ENCODE assay signal across 9 cellular contexts in the genomic region with DNA sequence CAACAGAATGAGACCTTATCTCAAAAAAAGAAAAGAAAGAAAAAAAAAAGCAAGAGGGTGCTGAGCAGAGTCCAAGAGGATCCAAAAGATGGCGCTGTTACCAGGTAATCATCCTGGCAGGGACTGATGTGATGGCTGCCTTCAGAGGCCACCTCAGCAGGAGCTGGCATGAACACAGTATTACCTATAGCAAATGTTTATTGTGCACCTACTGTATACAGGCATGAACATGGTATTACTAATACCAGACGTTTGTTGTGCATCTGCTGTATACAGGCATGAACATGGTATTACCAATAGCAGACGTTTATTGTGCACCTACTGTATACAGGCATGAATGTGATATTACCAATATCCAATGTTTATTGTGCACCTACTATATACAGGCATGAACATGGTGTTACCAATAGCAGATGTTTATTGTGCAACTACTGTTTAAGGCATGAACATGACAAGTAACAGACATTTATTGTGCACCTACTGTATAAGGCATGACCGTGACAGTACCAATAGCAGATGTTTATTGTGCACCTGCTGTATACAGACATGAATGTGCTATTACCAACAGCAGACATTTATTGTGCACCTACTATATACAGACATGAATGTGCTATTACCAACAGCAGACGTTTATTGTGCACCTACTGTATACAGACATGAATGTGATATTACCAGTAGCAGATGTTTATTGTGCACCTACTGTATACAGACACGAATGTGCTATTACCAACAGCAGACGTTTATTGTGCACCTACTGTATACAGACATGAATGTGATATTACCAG.
DNase-seq lines count a peak whose midpoint lies in the region; ATAC-seq, FAIRE-seq and TF ChIP-seq lines count a peak whose summit lies in the region.
"Had no signal": no experiment of that assay in that cellular context is flagged by ENCODE, and none has a peak within 500 bp of the region (broad histone marks: within the 10 kb centered on the region; RNA-seq: fewer than 3 reads in every experiment).

No MANE protein-coding gene starts in this region.

- H3K9me3 ChIP-seq in NT2/D1 (ENCODE audit: insufficient read depth, low read length) (no peaks in the 10 kb centered on the region), small intestine (ENCODE audit: control insufficient read depth, low read depth) (no peaks in the 10 kb centered on the region), tibial nerve (no peaks in the 10 kb centered on the region)
- H3K9me3 ChIP-seq: thoracic aorta had no signal

- H3K9ac ChIP-seq in NT2/D1 (ENCODE audit: insufficient read length, low read depth): no peak overlapping the region

- peak; percentile 41 for TF ChIP-seq CTCF in AG09309 (IDR thresholded peaks at IDR 0.05; ENCODE audit: control insufficient read depth, insufficient read depth, low read depth, low read length, missing control alignments)
- peak; percentile 59 for TF ChIP-seq CTCF in GM12873 (IDR thresholded peaks at IDR 0.05; ENCODE audit: insufficient read depth, low read depth, low read length, missing control alignments)
- TF ChIP-seq CTCF in fibroblast of the aortic adventitia (IDR thresholded peaks at IDR 0.05; ENCODE audit: insufficient read depth, low read length): no peak
- no peak for TF ChIP-seq CTCF in tibial nerve (IDR thresholded peaks at IDR 0.05)

- no peak for TF ChIP-seq EP300 in tibial nerve (IDR thresholded peaks at IDR 0.05)

- peaks cover 2% of the 10 kb centered on the region for H3K4me1 ChIP-seq in NT2/D1 (ENCODE audit: insufficient read depth, insufficient read length)
- H3K4me1 ChIP-seq in small intestine (ENCODE audit: control insufficient read depth in 2 of 2, insufficient read depth in 1 of 2, low read depth in 1 of 2, low read length in 1 of 2): no peaks in the 10 kb centered on the region
- H3K4me1 ChIP-seq in tibial nerve: no peaks in the 10 kb centered on the region

- TF ChIP-seq POLR2A in tibial nerve (IDR thresholded peaks at IDR 0.05): no peak

- WGBS in small intestine, 3 donors: 86 to 89% (median 87%) methylated on average over 6 to 7 of the region's 7 CpGs
- 83 to 85% methylated on average over 7 of the region's 7 CpGs for WGBS in tibial nerve, 2 donors

- H3K27ac ChIP-seq in small intestine (ENCODE audit: low read depth in 1 of 2, low read length in 1 of 2): no peak overlapping the region
- H3K27ac ChIP-seq in tibial nerve: no peak overlapping the region
- H3K27ac ChIP-seq: thoracic aorta had no signal

- FAIRE-seq in small intestine (lab: Jason Lieb, UNC): no peak

- ATAC-seq in HG03139 (IDR thresholded peaks at IDR 0.05; ENCODE audit: unreplicated experiment): no peak

- DNase-seq in AG09309 (ENCODE audit: low read depth): no peak
- DNase-seq in NT2/D1 (ENCODE audit: low read depth, low spot score): peak; percentile 39
- peak; percentile 17 for DNase-seq in fibroblast of the aortic adventitia (ENCODE audit: low read depth)
- DNase-seq in small intestine: no peak
- no peak for DNase-seq in AG08395 (ENCODE audit: low spot score)
- DNase-seq in tibial nerve (ENCODE audit: low spot score in 2 of 2): no peak

- H3K4me3 ChIP-seq in AG09309 (ENCODE audit: control insufficient read depth, low read depth, low read length): no peak overlapping the region
- H3K4me3 ChIP-seq in NT2/D1 (ENCODE audit: insufficient read length, low read depth): no peak overlapping the region
- no peak overlapping the region for H3K4me3 ChIP-seq in fibroblast of the aortic adventitia (ENCODE audit: low read depth, low read length)
- H3K4me3 ChIP-seq in small intestine (ENCODE audit: low read depth in 1 of 2, low read length in 2 of 2): no peak overlapping the region
- H3K4me3 ChIP-seq in tibial nerve: no peak overlapping the region
- H3K4me3 ChIP-seq: thoracic aorta had no signal

- H3K27me3 ChIP-seq in NT2/D1 (ENCODE audit: insufficient read depth, insufficient read length): no peaks in the 10 kb centered on the region
- H3K27me3 ChIP-seq in small intestine (ENCODE audit: control insufficient read depth in 2 of 2, insufficient read depth in 2 of 2, low read length in 2 of 2): no peaks in the 10 kb centered on the region
- H3K27me3 ChIP-seq in tibial nerve: no peaks in the 10 kb centered on the region

- H3K36me3 ChIP-seq in NT2/D1 (ENCODE audit: insufficient read depth, insufficient read length, low read length): peaks cover 6% of the 10 kb centered on the region
- H3K36me3 ChIP-seq in small intestine (ENCODE audit: control insufficient read depth in 2 of 2, insufficient read depth in 2 of 2, low read length in 2 of 2): no peaks in the 10 kb centered on the region
- peaks cover 0 to 5% (median 0%) of the 10 kb centered on the region in 3 donors for H3K36me3 ChIP-seq in tibial nerve
- H3K36me3 ChIP-seq: thoracic aorta had no signal

Comparison
In these comparisons a context has a peak if more than half of its experiments do, and no peak if none do; other contexts are left out.
1. DNase-seq: peak in NT2/D1 (single experiment) and fibroblast of the aortic adventitia (single experiment); none in AG09309 (single experiment), small intestine (single experiment), AG08395 (single experiment) and tibial nerve (0 of 2).
2. CTCF ChIP-seq: peak in AG09309 (single experiment) and GM12873 (single experiment); none in fibroblast of the aortic adventitia (single experiment) and tibial nerve (0 of 5).